7 cellular contexts compared by ENCODE assay signal in the genomic region with DNA sequence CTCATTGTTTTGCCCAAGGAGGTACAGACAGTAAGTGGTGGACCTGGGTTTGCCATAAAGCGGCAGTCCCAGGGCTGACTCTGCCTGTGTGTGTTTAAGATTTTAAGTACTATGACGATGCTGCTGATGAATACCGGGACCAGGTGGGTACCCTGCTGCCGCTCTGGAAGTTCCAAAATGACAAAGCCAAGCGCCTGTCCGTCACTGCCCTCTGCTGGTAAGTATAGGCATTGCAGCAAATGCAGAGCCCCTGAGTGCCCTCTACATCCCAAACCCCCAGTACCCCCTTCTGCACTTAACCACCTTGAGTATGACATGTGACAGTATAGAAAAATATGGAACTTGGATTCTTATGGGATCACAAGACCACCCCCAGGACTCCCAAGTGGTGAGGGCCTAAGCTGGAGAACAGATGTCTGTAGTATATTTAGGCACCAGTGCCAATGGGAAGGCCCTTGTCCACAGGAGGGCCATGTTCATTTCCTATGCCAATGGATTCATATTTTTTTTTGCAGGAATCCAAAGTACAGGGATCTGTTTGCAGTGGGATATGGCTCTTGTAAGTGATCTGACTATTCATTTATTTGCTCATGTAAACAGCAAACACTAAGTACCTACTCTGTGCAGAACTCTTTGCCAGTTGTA.
DNase-seq lines count a peak whose midpoint lies in the region; ATAC-seq and TF ChIP-seq lines count a peak whose summit lies in the region.

No MANE protein-coding gene starts in this region.

- no peaks in the 10 kb centered on the region for H3K4me1 ChIP-seq in MM.1S (ENCODE audit: low read length)

- peaks cover 18% of the 10 kb centered on the region for H3K27me3 ChIP-seq in MM.1S (replicated peaks; ENCODE audit: insufficient read depth, low read length)

- no peaks in the 10 kb centered on the region for H3F3A ChIP-seq in MM.1S (ENCODE audit: insufficient read depth, low read length)

- in situ Hi-C loops in astrocyte of the cerebellum (cut with HindIII; ENCODE audit: low sequenced_read_pairs), result loop anchor here (10.0 kb wide), 2 partner anchors 76 to 114 kb away; partner anchors contain the start of gene RPP25L

- H3K27ac ChIP-seq in MM.1S (ENCODE audit: low read length), result no peak overlapping the region

- H3K4me3 ChIP-seq in MM.1S (ENCODE audit: low read length) (no peak overlapping the region), astrocyte of the cerebellum (ENCODE audit: low read depth, low read length) (no peak overlapping the region)

- H3K36me3 ChIP-seq in MM.1S (replicated peaks; ENCODE audit: insufficient read depth, low read length), result no peaks in the 10 kb centered on the region

- DNase-seq in GM10266 (ENCODE audit: extremely low spot score), result peak; percentile 59
- peak; percentile 56 for DNase-seq in MM.1S
- peak; percentile 72 for DNase-seq in T-helper 9 cell
- peak; percentile 9 for DNase-seq in astrocyte of the cerebellum (ENCODE audit: low read depth)
- DNase-seq in inferior parietal cortex (ENCODE audit: extremely low spot score), result peak; percentile 81
- DNase-seq in stimulated activated CD4-positive, alpha-beta T cell treated with anti-CD3 and anti-CD28 coated beads, Interleukin-1b, Interleukin-23, amount 100 ng/mL, for 24 hours (ENCODE audit: low read depth in 4 of 4, low spot score in 1 of 4), result peak; percentile 63 to 79 (median 68)

- no peaks in the 10 kb centered on the region for H3K9me3 ChIP-seq in MM.1S (replicated peaks; ENCODE audit: insufficient read depth, low read length)

- H4K20me1 ChIP-seq in MM.1S (ENCODE audit: insufficient read depth, low read length), result no peaks in the 10 kb centered on the region

- H3K4me2 ChIP-seq in MM.1S (ENCODE audit: low read depth, low read length), result no peak overlapping the region

- no peaks in the 10 kb centered on the region for H3K79me2 ChIP-seq in MM.1S (ENCODE audit: low read length)

- no peak overlapping the region for H2AFZ ChIP-seq in MM.1S (ENCODE audit: low read length)

- H3K9ac ChIP-seq in MM.1S (ENCODE audit: low read length), result no peak overlapping the region

- ATAC-seq in HG02884 (IDR thresholded peaks at IDR 0.05; ENCODE audit: unreplicated experiment), result no peak

- TF ChIP-seq CTCF in GM10266 (IDR thresholded peaks at IDR 0.05; ENCODE audit: control insufficient read depth, insufficient read depth, low read depth, missing control alignments) (peak; percentile 94), MM.1S (IDR thresholded peaks at IDR 0.05; ENCODE audit: low read length) (peak; percentile 97), astrocyte of the cerebellum (IDR thresholded peaks at IDR 0.05; ENCODE audit: low read depth, low read length, missing control alignments) (peak; percentile 99)

- no peaks in the 10 kb centered on the region for H3K9me2 ChIP-seq in MM.1S (replicated peaks; ENCODE audit: insufficient read depth, low read length)

Comparison
In these comparisons a context has a peak if more than half of its experiments do, and no peak if none do; other contexts are left out.
1. DNase-seq: peak in every context shown above with its lines; median percentile 81 in inferior parietal cortex; 72 in T-helper 9 cell; 68 in stimulated activated CD4-positive, alpha-beta T cell treated with anti-CD3 and anti-CD28 coated beads, Interleukin-1b, Interleukin-23, amount 100 ng/mL, for 24 hours; 59 in GM10266; 56 in MM.1S; 9 in astrocyte of the cerebellum.